In genomic region chr11:130172001-130172400, GRCh38 we compare ENCODE assay signal across 3 cellular contexts. TPM values are rescaled to one million over a fixed set of nuclear protein-coding genes. Genes with fewer than 3 reads are reported as not detected.
"Had no signal": no experiment of that assay in that cellular context is flagged by ENCODE, and none has a peak within 500 bp of the region (broad histone marks: within the 10 kb centered on the region; RNA-seq: fewer than 3 reads in every experiment).

No MANE protein-coding gene starts in this region.

RNA-seq across cellular contexts. Expression of gene ST14, which starts 12.4 kb away (rescaled TPM):
- total RNA-seq: IMR-90, NCI-H460, SJSA1 had no signal
- polyA plus RNA-seq: IMR-90 had no signal
